ENCODE assay signal across 8 cellular contexts in the genomic region with DNA sequence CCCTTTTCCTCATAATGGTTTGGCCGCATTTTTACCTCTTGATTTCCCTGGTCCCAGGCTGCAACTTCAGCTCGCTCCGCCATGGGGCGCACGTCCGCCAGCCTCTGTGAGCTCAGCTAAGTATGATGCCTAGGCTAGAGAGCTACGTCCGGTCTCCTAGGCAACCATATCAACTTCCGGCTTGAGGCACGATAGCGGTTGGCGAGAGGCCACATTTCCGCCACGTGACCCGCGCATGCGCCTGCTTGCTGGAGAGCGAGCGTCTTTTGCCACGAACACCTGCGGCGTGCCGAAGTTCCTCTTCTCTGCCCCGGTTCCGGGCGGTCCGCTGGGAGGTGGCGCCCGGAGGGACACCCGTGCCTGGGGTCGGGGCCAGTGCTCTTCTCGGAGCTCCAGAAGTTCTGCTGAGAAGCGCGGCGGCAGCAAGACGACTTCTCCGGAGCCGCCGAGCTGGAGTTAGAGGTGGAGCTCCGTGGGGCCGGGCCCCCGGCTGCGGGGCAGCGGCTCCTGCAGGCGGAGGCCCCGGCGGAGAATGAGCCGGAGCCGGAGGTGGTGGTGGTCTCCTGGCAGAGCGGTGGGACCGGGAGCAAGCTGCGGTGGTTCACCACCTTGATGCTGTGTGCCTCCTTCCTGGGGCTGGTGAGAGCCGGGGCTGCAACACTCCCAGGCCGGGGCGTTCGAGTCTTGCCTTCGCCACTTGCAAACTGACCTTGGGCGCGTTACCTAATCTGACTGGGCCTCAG.
DNase-seq lines count a peak whose midpoint lies in the region; ATAC-seq and FAIRE-seq lines count a peak whose summit lies in the region.

No MANE protein-coding gene starts in this region.

- peak overlapping the region; percentile 76 for H3K4me3 ChIP-seq in mesodermal cell (ENCODE audit: extremely low read depth, insufficient read depth, low read length, poor library complexity, severe bottlenecking)

- H3K27ac ChIP-seq in mesodermal cell (ENCODE audit: low read depth, low read length, severe bottlenecking), result peak overlapping the region; percentile 94

- peaks cover 18% of the 10 kb centered on the region for H3K27me3 Mint-ChIP-seq in activated CD8-positive, alpha-beta memory T cell treated with anti-CD3 and anti-CD28 coated beads, Interleukin-2, amount 10 ng/mL, durations not matched to agents 7 days and 5 days

- CTCF ChIA-PET in activated CD8-positive, alpha-beta memory T cell treated with anti-CD3 and anti-CD28 coated beads, Interleukin-2, amount 10 ng/mL, durations not matched to agents 7 days and 5 days (lab: Charles Lee), result interaction anchor here (0.6 to 2.3 kb wide), 58 partner anchors 9 to 789 kb away, joined by 3 to 72 read pairs (median 4); a partner anchor contains a TSS

- in situ Hi-C loops in Caki2 (cut with HindIII; ENCODE audit: low pct_unique_long_range_greater_than_20kb, low sequenced_read_pairs), result no loop called here

- DNase-seq in Caki2 (ENCODE audit: low read depth), result peak; percentile 95
- DNase-seq in HT1080 (ENCODE audit: low read depth), result peak; percentile 98
- peak; percentile 96 to 98 for DNase-seq in NOMO-1 (lab: John Stamatoyannopoulos, UW; ENCODE audit: unreplicated experiment in 2 of 2)
- DNase-seq in activated CD8-positive, alpha-beta memory T cell treated with anti-CD3 and anti-CD28 coated beads, Interleukin-2, amount 10 ng/mL, durations not matched to agents 7 days and 5 days, result peak; percentile 99
- DNase-seq in stimulated activated CD8-positive, alpha-beta memory T cell treated with anti-CD3 and anti-CD28 coated beads, Interleukin-15, amount 100 ng/mL, for 4 hours (ENCODE audit: low read depth in 2 of 2), result peak; percentile 96 to 99

- no peaks in the 10 kb centered on the region for H3K9me3 ChIP-seq in mesodermal cell (ENCODE audit: control insufficient read depth, low read length)

- peak; percentile 87 for FAIRE-seq in endometrium (lab: Jason Lieb, UNC)

- H3K9me3 Mint-ChIP-seq in activated CD8-positive, alpha-beta memory T cell treated with anti-CD3 and anti-CD28 coated beads, Interleukin-2, amount 10 ng/mL, durations not matched to agents 7 days and 5 days (ENCODE audit: low read depth), result no peaks in the 10 kb centered on the region

- 1 to 2% methylated on average over 46 to 59 of the region's 59 CpGs for WGBS in mesodermal cell (ENCODE audit: insufficient coverage in 2 of 2), 2 experiments

- H3K4me1 Mint-ChIP-seq in activated CD8-positive, alpha-beta memory T cell treated with anti-CD3 and anti-CD28 coated beads, Interleukin-2, amount 10 ng/mL, durations not matched to agents 7 days and 5 days, result peaks cover 35% of the 10 kb centered on the region

- H3K36me3 ChIP-seq in mesodermal cell (ENCODE audit: control insufficient read depth, insufficient read depth, low read length), result peaks cover 7% of the 10 kb centered on the region

- H3K27ac Mint-ChIP-seq in activated CD8-positive, alpha-beta memory T cell treated with anti-CD3 and anti-CD28 coated beads, Interleukin-2, amount 10 ng/mL, durations not matched to agents 7 days and 5 days, result peak overlapping the region; percentile 88

- peak; percentile 98 for ATAC-seq in GM21360 (IDR thresholded peaks at IDR 0.05; ENCODE audit: unreplicated experiment)
- peak; percentile 95 for ATAC-seq in activated CD8-positive, alpha-beta memory T cell treated with anti-CD3 and anti-CD28 coated beads, Interleukin-2, amount 10 ng/mL, durations not matched to agents 7 days and 5 days

- H3K36me3 Mint-ChIP-seq in activated CD8-positive, alpha-beta memory T cell treated with anti-CD3 and anti-CD28 coated beads, Interleukin-2, amount 10 ng/mL, durations not matched to agents 7 days and 5 days, result peaks cover 10% of the 10 kb centered on the region

- peak overlapping the region; percentile 77 for H3K4me3 Mint-ChIP-seq in activated CD8-positive, alpha-beta memory T cell treated with anti-CD3 and anti-CD28 coated beads, Interleukin-2, amount 10 ng/mL, durations not matched to agents 7 days and 5 days

- H3K4me1 ChIP-seq in mesodermal cell (ENCODE audit: control insufficient read depth, insufficient read depth, low read length, poor library complexity, severe bottlenecking), result peaks cover 15% of the 10 kb centered on the region

Comparison
In these comparisons a context has a peak if more than half of its experiments do, and no peak if none do; other contexts are left out.
1. Peak in every context shown above with its lines: DNase-seq, ATAC-seq, H3K4me3 ChIP-seq and H3K27ac ChIP-seq.